ENCODE assay signal across 1 cellular context in genomic region chr4:76809594-76810305, GRCh38.
TF ChIP-seq lines count a peak whose summit lies in the region.

No MANE protein-coding gene starts in this region.

TF ChIP-seq in HepG2, 621 proteins besides CTCF, POLR2A, EP300 and RAD21 (continued from another document and continues in another):
- TF ChIP-seq, protein P1, sequence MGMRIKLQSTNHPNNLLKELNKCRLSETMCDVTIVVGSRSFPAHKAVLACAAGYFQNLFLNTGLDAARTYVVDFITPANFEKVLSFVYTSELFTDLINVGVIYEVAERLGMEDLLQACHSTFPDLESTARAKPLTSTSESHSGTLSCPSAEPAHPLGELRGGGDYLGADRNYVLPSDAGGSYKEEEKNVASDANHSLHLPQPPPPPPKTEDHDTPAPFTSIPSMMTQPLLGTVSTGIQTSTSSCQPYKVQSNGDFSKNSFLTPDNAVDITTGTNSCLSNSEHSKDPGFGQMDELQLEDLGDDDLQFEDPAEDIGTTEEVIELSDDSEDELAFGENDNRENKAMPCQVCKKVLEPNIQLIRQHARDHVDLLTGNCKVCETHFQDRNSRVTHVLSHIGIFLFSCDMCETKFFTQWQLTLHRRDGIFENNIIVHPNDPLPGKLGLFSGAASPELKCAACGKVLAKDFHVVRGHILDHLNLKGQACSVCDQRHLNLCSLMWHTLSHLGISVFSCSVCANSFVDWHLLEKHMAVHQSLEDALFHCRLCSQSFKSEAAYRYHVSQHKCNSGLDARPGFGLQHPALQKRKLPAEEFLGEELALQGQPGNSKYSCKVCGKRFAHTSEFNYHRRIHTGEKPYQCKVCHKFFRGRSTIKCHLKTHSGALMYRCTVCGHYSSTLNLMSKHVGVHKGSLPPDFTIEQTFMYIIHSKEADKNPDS (CRISPR knock-in tag; IDR thresholded peaks at IDR 0.05): no peak
- TF ChIP-seq KDM3A (CRISPR knock-in tag; IDR thresholded peaks at IDR 0.05; ENCODE audit: low read depth) (no peak), CCDC6 (CRISPR knock-in tag; IDR thresholded peaks at IDR 0.05) (peak; percentile 51; the same call in 1 of the 2 replicates), STAG1 (CRISPR knock-in tag; IDR thresholded peaks at IDR 0.05) (peak; percentile 62), ZNF562 (CRISPR knock-in tag; IDR thresholded peaks at IDR 0.05; ENCODE audit: borderline replicate concordance) (no peak), CEBPG (CRISPR knock-in tag; IDR thresholded peaks at IDR 0.05) (peak; percentile 36; the same call in 1 of the 2 replicates), MAFF (IDR thresholded peaks at IDR 0.05; ENCODE audit: low read depth, low read length) (no peak), ZNF792 (CRISPR knock-in tag; IDR thresholded peaks at IDR 0.05) (no peak), ZNF782 (CRISPR knock-in tag; IDR thresholded peaks at IDR 0.05; ENCODE audit: borderline replicate concordance) (no peak), HOXA3 (CRISPR knock-in tag; IDR thresholded peaks at IDR 0.05) (peak; percentile 22; the same call in 1 of the 2 replicates), SNAI1 (CRISPR knock-in tag; IDR thresholded peaks at IDR 0.05; ENCODE audit: borderline replicate concordance) (no peak), ZFP37 (CRISPR knock-in tag; IDR thresholded peaks at IDR 0.05; ENCODE audit: borderline replicate concordance) (peak; percentile 45; the same call in 1 of the 2 replicates), ZMAT5 (CRISPR knock-in tag; IDR thresholded peaks at IDR 0.05; ENCODE audit: borderline replicate concordance, low read depth) (no peak), SMYD3 (CRISPR knock-in tag; IDR thresholded peaks at IDR 0.05) (no peak), RXRB (CRISPR knock-in tag; IDR thresholded peaks at IDR 0.05; ENCODE audit: borderline replicate concordance) (peak; percentile 92), ZNF3 (CRISPR knock-in tag; IDR thresholded peaks at IDR 0.05) (no peak), ZNF629 (CRISPR knock-in tag; conservative IDR thresholded peaks at IDR 0.05) (0 out of 2 replicates have a peak, but pooled peaks have one; percentile 12), KAT2B (IDR thresholded peaks at IDR 0.05; ENCODE audit: borderline replicate concordance, low read depth, low read length) (no peak), KDM2A (CRISPR knock-in tag; IDR thresholded peaks at IDR 0.05; ENCODE audit: borderline replicate concordance, low read depth) (0 out of 2 replicates have a peak, but pooled peaks have one; percentile 42), FOXC1 (CRISPR knock-in tag; IDR thresholded peaks at IDR 0.05; ENCODE audit: borderline replicate concordance) (no peak; the same call in 1 of the 2 replicates), ZNF256 (CRISPR knock-in tag; conservative IDR thresholded peaks at IDR 0.05) (no peak), ETS1 (CRISPR knock-in tag; IDR thresholded peaks at IDR 0.05) (no peak), ZNF10 (CRISPR knock-in tag; IDR thresholded peaks at IDR 0.05; ENCODE audit: borderline replicate concordance, low read depth) (no peak), PAX8 (CRISPR knock-in tag; IDR thresholded peaks at IDR 0.05; ENCODE audit: borderline replicate concordance) (no peak), ZNF878 (CRISPR knock-in tag; IDR thresholded peaks at IDR 0.05) (no peak), MYNN (CRISPR knock-in tag; IDR thresholded peaks at IDR 0.05; ENCODE audit: low read depth) (no peak), ZNF224 (CRISPR knock-in tag; IDR thresholded peaks at IDR 0.05) (no peak), IRF2 (CRISPR knock-in tag; IDR thresholded peaks at IDR 0.05) (peak; percentile 24; the same call in 1 of the 2 replicates), CBX5 (CRISPR knock-in tag; IDR thresholded peaks at IDR 0.05; ENCODE audit: borderline replicate concordance) (0 out of 2 replicates have a peak, but pooled peaks have one; percentile 28), ZSCAN29 (CRISPR knock-in tag; conservative IDR thresholded peaks at IDR 0.05) (no peak), POLR2AphosphoS2 (IDR thresholded peaks at IDR 0.05; ENCODE audit: low read depth, low read length) (no peak), RFX5 (IDR thresholded peaks at IDR 0.05; ENCODE audit: low read depth, low read length) (no peak), ZHX2 (IDR thresholded peaks at IDR 0.05; ENCODE audit: low read depth) (no peak), ZHX2 (CRISPR knock-in tag; IDR thresholded peaks at IDR 0.05; ENCODE audit: borderline replicate concordance) (no peak), HOMEZ (CRISPR knock-in tag; IDR thresholded peaks at IDR 0.05; ENCODE audit: low read depth) (no peak), EZH2 (conservative IDR thresholded peaks at IDR 0.05; ENCODE audit: low read depth, low read length) (no peak), HOXA9 (CRISPR knock-in tag; IDR thresholded peaks at IDR 0.05; ENCODE audit: borderline replicate concordance) (no peak), HDAC6 (IDR thresholded peaks at IDR 0.05; ENCODE audit: low read depth, low read length) (no peak), NFE2L1 (CRISPR knock-in tag; IDR thresholded peaks at IDR 0.05; ENCODE audit: borderline replicate concordance) (no peak), SPEN (CRISPR knock-in tag; IDR thresholded peaks at IDR 0.05; ENCODE audit: low read depth) (0 out of 2 replicates have a peak, but pooled peaks have one; percentile 37), ZFY (CRISPR knock-in tag; IDR thresholded peaks at IDR 0.05) (peak; percentile 56; the same call in 1 of the 2 replicates), ZNF331 (CRISPR knock-in tag; IDR thresholded peaks at IDR 0.05) (peak; percentile 36; the same call in 1 of the 2 replicates), RFXAP (CRISPR knock-in tag; IDR thresholded peaks at IDR 0.05; ENCODE audit: borderline replicate concordance) (peak; percentile 56; the same call in 1 of the 2 replicates), HNF1B (CRISPR knock-in tag; IDR thresholded peaks at IDR 0.05) (0 out of 2 replicates have a peak, but pooled peaks have one; percentile 24), ZNF274 (CRISPR knock-in tag; IDR thresholded peaks at IDR 0.05) (peak; percentile 49; the same call in 1 of the 2 replicates), ZNF713 (CRISPR knock-in tag; IDR thresholded peaks at IDR 0.05) (no peak), PBX2 (CRISPR knock-in tag; IDR thresholded peaks at IDR 0.05) (no peak), SNAPC5 (CRISPR knock-in tag; IDR thresholded peaks at IDR 0.05; ENCODE audit: borderline replicate concordance) (no peak), ZNF614 (CRISPR knock-in tag; IDR thresholded peaks at IDR 0.05; ENCODE audit: borderline replicate concordance) (0 out of 2 replicates have a peak, but pooled peaks have one; percentile 27)
- TF ChIP-seq, protein P2, sequence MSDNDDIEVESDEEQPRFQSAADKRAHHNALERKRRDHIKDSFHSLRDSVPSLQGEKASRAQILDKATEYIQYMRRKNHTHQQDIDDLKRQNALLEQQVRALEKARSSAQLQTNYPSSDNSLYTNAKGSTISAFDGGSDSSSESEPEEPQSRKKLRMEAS (IDR thresholded peaks at IDR 0.05): peak; percentile 87
- TF ChIP-seq, protein P3, sequence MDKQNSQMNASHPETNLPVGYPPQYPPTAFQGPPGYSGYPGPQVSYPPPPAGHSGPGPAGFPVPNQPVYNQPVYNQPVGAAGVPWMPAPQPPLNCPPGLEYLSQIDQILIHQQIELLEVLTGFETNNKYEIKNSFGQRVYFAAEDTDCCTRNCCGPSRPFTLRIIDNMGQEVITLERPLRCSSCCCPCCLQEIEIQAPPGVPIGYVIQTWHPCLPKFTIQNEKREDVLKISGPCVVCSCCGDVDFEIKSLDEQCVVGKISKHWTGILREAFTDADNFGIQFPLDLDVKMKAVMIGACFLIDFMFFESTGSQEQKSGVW (CRISPR knock-in tag; IDR thresholded peaks at IDR 0.05; ENCODE audit: borderline replicate concordance): no peak
